In genomic region chr10:110824660-110825059, GRCh38 we compare ENCODE assay signal across 1 cellular context.
TF ChIP-seq lines count a peak whose summit lies in the region.

No MANE protein-coding gene starts in this region.

TF ChIP-seq in GM12878, 131 proteins besides CTCF, POLR2A, EP300 and RAD21:
- TF ChIP-seq EGR1 (IDR thresholded peaks at IDR 0.05; ENCODE audit: borderline replicate concordance in 1 of 2, low read depth in 2 of 2, low read length in 2 of 2) (no peak), RAD51 (IDR thresholded peaks at IDR 0.05) (peak; percentile 72), SIX5 (IDR thresholded peaks at IDR 0.05; ENCODE audit: low read depth, low read length, severe bottlenecking) (no peak), RBBP5 (conservative IDR thresholded peaks at IDR 0.05) (no peak)
